In genomic region chr17:22694362-22695227, GRCh38 we compare ENCODE assay signal across 13 cellular contexts.
DNase-seq lines count a peak whose midpoint lies in the region; ATAC-seq, FAIRE-seq and TF ChIP-seq lines count a peak whose summit lies in the region.
"Had no signal": no experiment of that assay in that cellular context is flagged by ENCODE, and none has a peak within 500 bp of the region (broad histone marks: within the 10 kb centered on the region; RNA-seq: fewer than 3 reads in every experiment).

No MANE protein-coding gene starts in this region.

- H3K27ac Mint-ChIP-seq in activated CD4-positive, alpha-beta T cell treated with anti-CD3 and anti-CD28 coated beads, Interleukin-2, amount 10 ng/mL, durations not matched to agents 7 days and 5 days, result no peak overlapping the region
- H3K27ac Mint-ChIP-seq: activated naive CD8-positive, alpha-beta T cell treated with anti-CD3 and anti-CD28 coated beads, Interleukin-2, amount 10 ng/mL, durations not matched to agents 7 days and 5 days had no signal

- peak; percentile 23 for DNase-seq in activated CD4-positive, alpha-beta T cell treated with anti-CD3 and anti-CD28 coated beads for 48 hours
- no peak for DNase-seq in activated CD4-positive, alpha-beta T cell treated with anti-CD3 and anti-CD28 coated beads, Interleukin-2, amount 10 ng/mL, durations not matched to agents 7 days and 5 days
- DNase-seq in astrocyte of the cerebellum (ENCODE audit: low read depth) (no peak), urothelium cell line (ENCODE audit: low spot score) (peak; percentile 79), suprapubic skin (ENCODE audit: low spot score in 2 of 2) (no peak), superior temporal gyrus (ENCODE audit: extremely low spot score) (no peak)
- DNase-seq: activated naive CD8-positive, alpha-beta T cell treated with anti-CD3 and anti-CD28 coated beads, Interleukin-2, amount 10 ng/mL, durations not matched to agents 7 days and 5 days; GF-D8; NCI-H345 had no signal

- H3K27ac ChIP-seq in suprapubic skin, result no peak overlapping the region
- H3K27ac ChIP-seq: pancreas, upper lobe of left lung had no signal

- no peaks in the 10 kb centered on the region for H3K36me3 ChIP-seq in suprapubic skin
- H3K36me3 ChIP-seq: pancreas, upper lobe of left lung had no signal

- ATAC-seq in GM21576 (IDR thresholded peaks at IDR 0.05; ENCODE audit: unreplicated experiment), result no peak
- ATAC-seq: pancreas had no signal

- H3K4me1 ChIP-seq in suprapubic skin, result no peaks in the 10 kb centered on the region
- H3K4me1 ChIP-seq: pancreas, upper lobe of left lung had no signal

- no peak overlapping the region for H3K4me3 ChIP-seq in astrocyte of the cerebellum (ENCODE audit: low read depth, low read length)
- H3K4me3 ChIP-seq in suprapubic skin, result no peak overlapping the region
- H3K4me3 ChIP-seq: pancreas, upper lobe of left lung had no signal

- H3K9me3 ChIP-seq in suprapubic skin, result peaks cover 27% of the 10 kb centered on the region
- H3K9me3 ChIP-seq: pancreas had no signal

- peaks cover 3% of the 10 kb centered on the region for H3K36me3 Mint-ChIP-seq in activated CD4-positive, alpha-beta T cell treated with anti-CD3 and anti-CD28 coated beads, Interleukin-2, amount 10 ng/mL, durations not matched to agents 7 days and 5 days (ENCODE audit: low read depth)
- H3K36me3 Mint-ChIP-seq: activated naive CD8-positive, alpha-beta T cell treated with anti-CD3 and anti-CD28 coated beads, Interleukin-2, amount 10 ng/mL, durations not matched to agents 7 days and 5 days had no signal

- POLR2A ChIA-PET in activated CD4-positive, alpha-beta T cell treated with anti-CD3 and anti-CD28 coated beads, Interleukin-2, amount 10 ng/mL, durations not matched to agents 7 days and 5 days (lab: Charles Lee), result no interaction called here

- TF ChIP-seq POLR2A in suprapubic skin (IDR thresholded peaks at IDR 0.05), result no peak

- no peaks in the 10 kb centered on the region for H3K4me1 Mint-ChIP-seq in activated CD4-positive, alpha-beta T cell treated with anti-CD3 and anti-CD28 coated beads, Interleukin-2, amount 10 ng/mL, durations not matched to agents 7 days and 5 days
- H3K4me1 Mint-ChIP-seq: activated naive CD8-positive, alpha-beta T cell treated with anti-CD3 and anti-CD28 coated beads, Interleukin-2, amount 10 ng/mL, durations not matched to agents 7 days and 5 days had no signal

- H3K27me3 ChIP-seq in suprapubic skin, result no peaks in the 10 kb centered on the region
- H3K27me3 ChIP-seq: pancreas, upper lobe of left lung had no signal

- WGBS in suprapubic skin, result 78% methylated on average over 21 of the region's 33 CpGs

- FAIRE-seq in urothelium cell line (lab: Jason Lieb, UNC), result no peak
- FAIRE-seq: pancreas had no signal

- no peaks in the 10 kb centered on the region for H3K27me3 Mint-ChIP-seq in activated CD4-positive, alpha-beta T cell treated with anti-CD3 and anti-CD28 coated beads, Interleukin-2, amount 10 ng/mL, durations not matched to agents 7 days and 5 days
- H3K27me3 Mint-ChIP-seq: activated naive CD8-positive, alpha-beta T cell treated with anti-CD3 and anti-CD28 coated beads, Interleukin-2, amount 10 ng/mL, durations not matched to agents 7 days and 5 days had no signal

- H3K4me3 Mint-ChIP-seq in activated CD4-positive, alpha-beta T cell treated with anti-CD3 and anti-CD28 coated beads, Interleukin-2, amount 10 ng/mL, durations not matched to agents 7 days and 5 days, result no peak overlapping the region
- H3K4me3 Mint-ChIP-seq: activated naive CD8-positive, alpha-beta T cell treated with anti-CD3 and anti-CD28 coated beads, Interleukin-2, amount 10 ng/mL, durations not matched to agents 7 days and 5 days had no signal

- TF ChIP-seq CTCF in LNCAP (IDR thresholded peaks at IDR 0.05) (peak; percentile 81), astrocyte of the cerebellum (IDR thresholded peaks at IDR 0.05; ENCODE audit: low read depth, low read length, missing control alignments) (peak; percentile 9), suprapubic skin (IDR thresholded peaks at IDR 0.05) (no peak)

- in situ Hi-C loops in astrocyte of the cerebellum (cut with HindIII; ENCODE audit: low sequenced_read_pairs), result no loop called here

- peaks cover 42% of the 10 kb centered on the region for H3K9me3 Mint-ChIP-seq in activated CD4-positive, alpha-beta T cell treated with anti-CD3 and anti-CD28 coated beads, Interleukin-2, amount 10 ng/mL, durations not matched to agents 7 days and 5 days

- CTCF ChIA-PET in activated CD4-positive, alpha-beta T cell treated with anti-CD3 and anti-CD28 coated beads, Interleukin-2, amount 10 ng/mL, durations not matched to agents 7 days and 5 days (lab: Charles Lee), result no interaction called here

- no peak for TF ChIP-seq EP300 in suprapubic skin (IDR thresholded peaks at IDR 0.05)

Comparison
In these comparisons a context has a peak if more than half of its experiments do, and no peak if none do; other contexts are left out.
1. DNase-seq: peak in activated CD4-positive, alpha-beta T cell treated with anti-CD3 and anti-CD28 coated beads for 48 hours (single experiment) and urothelium cell line (single experiment); none in activated CD4-positive, alpha-beta T cell treated with anti-CD3 and anti-CD28 coated beads, Interleukin-2, amount 10 ng/mL, durations not matched to agents 7 days and 5 days (single experiment), astrocyte of the cerebellum (single experiment), suprapubic skin (0 of 2) and superior temporal gyrus (single experiment).
2. CTCF ChIP-seq: peak in LNCAP (single experiment) and astrocyte of the cerebellum (single experiment); none in suprapubic skin (0 of 2).